1 cellular context compared by ENCODE assay signal in the genomic region with DNA sequence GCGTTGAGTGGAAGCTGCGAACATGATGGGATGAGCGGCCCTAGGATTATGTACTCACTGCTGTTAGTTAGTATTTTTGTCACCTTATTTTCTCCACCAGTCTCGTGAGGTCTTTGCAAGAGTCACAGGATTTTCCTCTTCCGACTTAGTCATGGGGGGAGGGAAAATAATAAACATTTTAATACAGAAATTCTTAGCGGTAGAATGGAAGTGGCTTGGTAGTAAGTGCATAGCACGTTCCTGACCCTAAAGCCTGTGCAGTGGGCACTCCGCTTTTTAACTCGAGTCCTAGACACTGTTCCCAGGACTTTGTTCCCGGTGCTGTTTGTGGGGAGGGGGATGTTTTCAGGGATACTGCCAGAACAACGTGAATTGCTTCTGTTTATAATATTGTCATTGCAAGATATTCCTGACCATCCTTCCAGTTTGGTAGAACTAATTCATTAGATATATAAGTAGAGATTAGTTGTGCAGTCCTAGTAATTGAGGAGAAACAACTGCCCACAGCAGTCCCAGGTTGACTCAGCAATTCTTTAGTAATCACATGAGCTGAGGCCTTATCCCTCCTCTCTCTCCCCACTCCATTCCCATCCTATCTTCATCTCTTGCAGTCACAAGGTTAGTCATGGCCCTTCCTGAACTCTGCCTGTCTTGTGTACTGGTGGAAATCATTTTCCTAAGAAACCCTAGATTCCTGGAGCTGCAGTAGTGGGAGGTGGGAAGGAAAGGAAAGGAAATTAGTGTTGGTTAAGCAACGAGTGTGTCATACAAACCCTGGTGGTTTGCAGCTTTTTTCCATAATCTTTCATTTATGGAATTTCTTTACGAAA.
TF ChIP-seq lines count a peak whose summit lies in the region.

No MANE protein-coding gene starts in this region.

TF ChIP-seq in A549, 52 proteins besides CTCF, POLR2A, EP300 and RAD21 (continued from another document):
- no peak for TF ChIP-seq KDM1A (IDR thresholded peaks at IDR 0.05; ENCODE audit: low read depth)
- no peak for TF ChIP-seq CBX2 (IDR thresholded peaks at IDR 0.05; ENCODE audit: borderline replicate concordance, low read depth)
- TF ChIP-seq HOXA7 (CRISPR knock-in tag; IDR thresholded peaks at IDR 0.05): no peak
- TF ChIP-seq MYC (IDR thresholded peaks at IDR 0.05; ENCODE audit: borderline replicate concordance, low read length): no peak
- no peak for TF ChIP-seq FOSB (CRISPR knock-in tag; IDR thresholded peaks at IDR 0.05)
- no peak for TF ChIP-seq EHF (CRISPR knock-in tag; IDR thresholded peaks at IDR 0.05)
- no peak for TF ChIP-seq FOXS1 (CRISPR knock-in tag; IDR thresholded peaks at IDR 0.05)
- no peak for TF ChIP-seq PHF8 (IDR thresholded peaks at IDR 0.05; ENCODE audit: borderline replicate concordance, low read depth)
- no peak for TF ChIP-seq JUN (IDR thresholded peaks at IDR 0.05)
- TF ChIP-seq CHD4 (IDR thresholded peaks at IDR 0.05; ENCODE audit: borderline replicate concordance): no peak
- no peak for TF ChIP-seq RARB (CRISPR knock-in tag; IDR thresholded peaks at IDR 0.05)
- TF ChIP-seq EHMT2 (IDR thresholded peaks at IDR 0.05; ENCODE audit: low read depth): no peak
- no peak for TF ChIP-seq HDAC2 (IDR thresholded peaks at IDR 0.05)
- TF ChIP-seq, protein P1, sequence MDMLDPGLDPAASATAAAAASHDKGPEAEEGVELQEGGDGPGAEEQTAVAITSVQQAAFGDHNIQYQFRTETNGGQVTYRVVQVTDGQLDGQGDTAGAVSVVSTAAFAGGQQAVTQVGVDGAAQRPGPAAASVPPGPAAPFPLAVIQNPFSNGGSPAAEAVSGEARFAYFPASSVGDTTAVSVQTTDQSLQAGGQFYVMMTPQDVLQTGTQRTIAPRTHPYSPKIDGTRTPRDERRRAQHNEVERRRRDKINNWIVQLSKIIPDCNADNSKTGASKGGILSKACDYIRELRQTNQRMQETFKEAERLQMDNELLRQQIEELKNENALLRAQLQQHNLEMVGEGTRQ (IDR thresholded peaks at IDR 0.05): 0 out of 2 replicates have a peak, but pooled peaks have one; percentile 18
- TF ChIP-seq TP53 (CRISPR knock-in tag; IDR thresholded peaks at IDR 0.05): no peak
- TF ChIP-seq SMC3 (IDR thresholded peaks at IDR 0.05): no peak
- no peak for TF ChIP-seq ZSCAN20 (CRISPR knock-in tag; IDR thresholded peaks at IDR 0.05)
- TF ChIP-seq, protein P2, sequence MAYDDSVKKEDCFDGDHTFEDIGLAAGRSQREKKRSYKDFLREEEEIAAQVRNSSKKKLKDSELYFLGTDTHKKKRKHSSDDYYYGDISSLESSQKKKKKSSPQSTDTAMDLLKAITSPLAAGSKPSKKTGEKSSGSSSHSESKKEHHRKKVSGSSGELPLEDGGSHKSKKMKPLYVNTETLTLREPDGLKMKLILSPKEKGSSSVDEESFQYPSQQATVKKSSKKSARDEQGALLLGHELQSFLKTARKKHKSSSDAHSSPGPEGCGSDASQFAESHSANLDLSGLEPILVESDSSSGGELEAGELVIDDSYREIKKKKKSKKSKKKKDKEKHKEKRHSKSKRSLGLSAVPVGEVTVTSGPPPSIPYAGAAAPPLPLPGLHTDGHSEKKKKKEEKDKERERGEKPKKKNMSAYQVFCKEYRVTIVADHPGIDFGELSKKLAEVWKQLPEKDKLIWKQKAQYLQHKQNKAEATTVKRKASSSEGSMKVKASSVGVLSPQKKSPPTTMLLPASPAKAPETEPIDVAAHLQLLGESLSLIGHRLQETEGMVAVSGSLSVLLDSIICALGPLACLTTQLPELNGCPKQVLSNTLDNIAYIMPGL (CRISPR knock-in tag; IDR thresholded peaks at IDR 0.05; ENCODE audit: borderline replicate concordance): no peak
- TF ChIP-seq, protein P3, sequence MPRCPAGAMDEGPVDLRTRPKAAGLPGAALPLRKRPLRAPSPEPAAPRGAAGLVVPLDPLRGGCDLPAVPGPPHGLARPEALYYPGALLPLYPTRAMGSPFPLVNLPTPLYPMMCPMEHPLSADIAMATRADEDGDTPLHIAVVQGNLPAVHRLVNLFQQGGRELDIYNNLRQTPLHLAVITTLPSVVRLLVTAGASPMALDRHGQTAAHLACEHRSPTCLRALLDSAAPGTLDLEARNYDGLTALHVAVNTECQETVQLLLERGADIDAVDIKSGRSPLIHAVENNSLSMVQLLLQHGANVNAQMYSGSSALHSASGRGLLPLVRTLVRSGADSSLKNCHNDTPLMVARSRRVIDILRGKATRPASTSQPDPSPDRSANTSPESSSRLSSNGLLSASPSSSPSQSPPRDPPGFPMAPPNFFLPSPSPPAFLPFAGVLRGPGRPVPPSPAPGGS (IDR thresholded peaks at IDR 0.05): no peak
- no peak for TF ChIP-seq GATA3 (IDR thresholded peaks at IDR 0.05; ENCODE audit: borderline replicate concordance)
- TF ChIP-seq ZFP36 (IDR thresholded peaks at IDR 0.05; ENCODE audit: borderline replicate concordance, partially characterized antibody): no peak
- TF ChIP-seq NFE2L2 (conservative IDR thresholded peaks at IDR 0.05; ENCODE audit: low read length): no peak
- TF ChIP-seq HOXB5 (CRISPR knock-in tag; IDR thresholded peaks at IDR 0.05): no peak
- no peak for TF ChIP-seq BHLHE40 (IDR thresholded peaks at IDR 0.05; ENCODE audit: low read depth, low read length)
- TF ChIP-seq CBX8 (IDR thresholded peaks at IDR 0.05): no peak
- no peak for TF ChIP-seq ESRRA (IDR thresholded peaks at IDR 0.05; ENCODE audit: borderline replicate concordance, low read length)
- TF ChIP-seq, protein P4, sequence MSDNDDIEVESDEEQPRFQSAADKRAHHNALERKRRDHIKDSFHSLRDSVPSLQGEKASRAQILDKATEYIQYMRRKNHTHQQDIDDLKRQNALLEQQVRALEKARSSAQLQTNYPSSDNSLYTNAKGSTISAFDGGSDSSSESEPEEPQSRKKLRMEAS (IDR thresholded peaks at IDR 0.05): 0 out of 2 replicates have a peak, but pooled peaks have one; percentile 19
- TF ChIP-seq MAFK (IDR thresholded peaks at IDR 0.05; ENCODE audit: partially characterized antibody): peak; percentile 94
- TF ChIP-seq CEBPB (IDR thresholded peaks at IDR 0.05): 0 out of 4 replicates have a peak, but pooled peaks of 1 of the 2 experiments have one; percentile 15
- TF ChIP-seq POLR2AphosphoS2 (conservative IDR thresholded peaks at IDR 0.05; ENCODE audit: low read length): no peak
- TF ChIP-seq, protein P5, sequence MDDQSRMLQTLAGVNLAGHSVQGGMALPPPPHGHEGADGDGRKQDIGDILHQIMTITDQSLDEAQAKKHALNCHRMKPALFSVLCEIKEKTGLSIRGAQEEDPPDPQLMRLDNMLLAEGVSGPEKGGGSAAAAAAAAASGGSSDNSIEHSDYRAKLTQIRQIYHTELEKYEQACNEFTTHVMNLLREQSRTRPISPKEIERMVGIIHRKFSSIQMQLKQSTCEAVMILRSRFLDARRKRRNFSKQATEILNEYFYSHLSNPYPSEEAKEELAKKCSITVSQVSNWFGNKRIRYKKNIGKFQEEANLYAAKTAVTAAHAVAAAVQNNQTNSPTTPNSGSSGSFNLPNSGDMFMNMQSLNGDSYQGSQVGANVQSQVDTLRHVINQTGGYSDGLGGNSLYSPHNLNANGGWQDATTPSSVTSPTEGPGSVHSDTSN (IDR thresholded peaks at IDR 0.05): no peak
- no peak for TF ChIP-seq FOSL2 (IDR thresholded peaks at IDR 0.05)
- TF ChIP-seq FOSL2 (CRISPR knock-in tag; IDR thresholded peaks at IDR 0.05): peak; percentile 8; the same call in 1 of the 2 replicates
- no peak for TF ChIP-seq CHD2 (IDR thresholded peaks at IDR 0.05; ENCODE audit: low read length, partially characterized antibody)
- no peak for TF ChIP-seq KDM5A (IDR thresholded peaks at IDR 0.05)
- TF ChIP-seq RNF2 (IDR thresholded peaks at IDR 0.05; ENCODE audit: borderline replicate concordance, low read depth): no peak
- TF ChIP-seq JUNB (IDR thresholded peaks at IDR 0.05): no peak
- TF ChIP-seq, protein P6, sequence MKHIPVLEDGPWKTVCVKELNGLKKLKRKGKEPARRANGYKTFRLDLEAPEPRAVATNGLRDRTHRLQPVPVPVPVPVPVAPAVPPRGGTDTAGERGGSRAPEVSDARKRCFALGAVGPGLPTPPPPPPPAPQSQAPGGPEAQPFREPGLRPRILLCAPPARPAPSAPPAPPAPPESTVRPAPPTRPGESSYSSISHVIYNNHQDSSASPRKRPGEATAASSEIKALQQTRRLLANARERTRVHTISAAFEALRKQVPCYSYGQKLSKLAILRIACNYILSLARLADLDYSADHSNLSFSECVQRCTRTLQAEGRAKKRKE (CRISPR knock-in tag; IDR thresholded peaks at IDR 0.05; ENCODE audit: low read depth): no peak
- TF ChIP-seq MAZ (IDR thresholded peaks at IDR 0.05; ENCODE audit: borderline replicate concordance, low read depth, low read length): no peak
- TF ChIP-seq, protein P7, sequence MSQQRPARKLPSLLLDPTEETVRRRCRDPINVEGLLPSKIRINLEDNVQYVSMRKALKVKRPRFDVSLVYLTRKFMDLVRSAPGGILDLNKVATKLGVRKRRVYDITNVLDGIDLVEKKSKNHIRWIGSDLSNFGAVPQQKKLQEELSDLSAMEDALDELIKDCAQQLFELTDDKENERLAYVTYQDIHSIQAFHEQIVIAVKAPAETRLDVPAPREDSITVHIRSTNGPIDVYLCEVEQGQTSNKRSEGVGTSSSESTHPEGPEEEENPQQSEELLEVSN (IDR thresholded peaks at IDR 0.05; ENCODE audit: borderline replicate concordance, low read depth): no peak
- TF ChIP-seq RFX5 (IDR thresholded peaks at IDR 0.05): no peak
